ENCODE assay signal across 2 cellular contexts in the genomic region with DNA sequence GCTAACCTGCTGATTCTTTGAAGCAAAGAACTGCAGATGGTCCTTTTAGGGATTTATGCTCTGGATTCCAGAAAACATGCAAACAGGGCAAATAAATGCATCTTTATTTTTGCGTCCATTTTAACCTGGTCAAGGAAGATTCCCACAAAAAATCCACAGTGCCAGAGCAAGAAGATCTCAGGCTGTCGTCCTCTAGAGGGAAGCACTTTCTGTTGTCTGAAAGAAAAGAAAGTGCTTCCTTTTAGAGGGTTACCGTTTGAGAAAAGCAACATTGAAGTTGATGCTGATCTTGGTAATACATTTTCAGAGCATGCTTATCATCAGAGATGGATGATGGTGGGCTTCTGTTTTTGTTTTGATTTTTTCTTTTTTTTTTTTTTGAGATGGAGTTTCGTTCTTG.
TF ChIP-seq lines count a peak whose summit lies in the region.

No MANE protein-coding gene starts in this region.

TF ChIP-seq in GM23338, 12 proteins besides CTCF, POLR2A, EP300 and RAD21 (continued from another document):
- TF ChIP-seq, protein P1, sequence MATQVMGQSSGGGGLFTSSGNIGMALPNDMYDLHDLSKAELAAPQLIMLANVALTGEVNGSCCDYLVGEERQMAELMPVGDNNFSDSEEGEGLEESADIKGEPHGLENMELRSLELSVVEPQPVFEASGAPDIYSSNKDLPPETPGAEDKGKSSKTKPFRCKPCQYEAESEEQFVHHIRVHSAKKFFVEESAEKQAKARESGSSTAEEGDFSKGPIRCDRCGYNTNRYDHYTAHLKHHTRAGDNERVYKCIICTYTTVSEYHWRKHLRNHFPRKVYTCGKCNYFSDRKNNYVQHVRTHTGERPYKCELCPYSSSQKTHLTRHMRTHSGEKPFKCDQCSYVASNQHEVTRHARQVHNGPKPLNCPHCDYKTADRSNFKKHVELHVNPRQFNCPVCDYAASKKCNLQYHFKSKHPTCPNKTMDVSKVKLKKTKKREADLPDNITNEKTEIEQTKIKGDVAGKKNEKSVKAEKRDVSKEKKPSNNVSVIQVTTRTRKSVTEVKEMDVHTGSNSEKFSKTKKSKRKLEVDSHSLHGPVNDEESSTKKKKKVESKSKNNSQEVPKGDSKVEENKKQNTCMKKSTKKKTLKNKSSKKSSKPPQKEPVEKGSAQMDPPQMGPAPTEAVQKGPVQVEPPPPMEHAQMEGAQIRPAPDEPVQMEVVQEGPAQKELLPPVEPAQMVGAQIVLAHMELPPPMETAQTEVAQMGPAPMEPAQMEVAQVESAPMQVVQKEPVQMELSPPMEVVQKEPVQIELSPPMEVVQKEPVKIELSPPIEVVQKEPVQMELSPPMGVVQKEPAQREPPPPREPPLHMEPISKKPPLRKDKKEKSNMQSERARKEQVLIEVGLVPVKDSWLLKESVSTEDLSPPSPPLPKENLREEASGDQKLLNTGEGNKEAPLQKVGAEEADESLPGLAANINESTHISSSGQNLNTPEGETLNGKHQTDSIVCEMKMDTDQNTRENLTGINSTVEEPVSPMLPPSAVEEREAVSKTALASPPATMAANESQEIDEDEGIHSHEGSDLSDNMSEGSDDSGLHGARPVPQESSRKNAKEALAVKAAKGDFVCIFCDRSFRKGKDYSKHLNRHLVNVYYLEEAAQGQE (IDR thresholded peaks at IDR 0.05; ENCODE audit: unreplicated experiment) = no peak
- TF ChIP-seq EZH2phosphoT487 (IDR thresholded peaks at IDR 0.05; ENCODE audit: unreplicated experiment) = no peak
TF ChIP-seq in GM23338: peak in this region for 0.

TF ChIP-seq in K562, 482 proteins besides CTCF, POLR2A, EP300 and RAD21 (continued from another document):
- TF ChIP-seq, protein P2, sequence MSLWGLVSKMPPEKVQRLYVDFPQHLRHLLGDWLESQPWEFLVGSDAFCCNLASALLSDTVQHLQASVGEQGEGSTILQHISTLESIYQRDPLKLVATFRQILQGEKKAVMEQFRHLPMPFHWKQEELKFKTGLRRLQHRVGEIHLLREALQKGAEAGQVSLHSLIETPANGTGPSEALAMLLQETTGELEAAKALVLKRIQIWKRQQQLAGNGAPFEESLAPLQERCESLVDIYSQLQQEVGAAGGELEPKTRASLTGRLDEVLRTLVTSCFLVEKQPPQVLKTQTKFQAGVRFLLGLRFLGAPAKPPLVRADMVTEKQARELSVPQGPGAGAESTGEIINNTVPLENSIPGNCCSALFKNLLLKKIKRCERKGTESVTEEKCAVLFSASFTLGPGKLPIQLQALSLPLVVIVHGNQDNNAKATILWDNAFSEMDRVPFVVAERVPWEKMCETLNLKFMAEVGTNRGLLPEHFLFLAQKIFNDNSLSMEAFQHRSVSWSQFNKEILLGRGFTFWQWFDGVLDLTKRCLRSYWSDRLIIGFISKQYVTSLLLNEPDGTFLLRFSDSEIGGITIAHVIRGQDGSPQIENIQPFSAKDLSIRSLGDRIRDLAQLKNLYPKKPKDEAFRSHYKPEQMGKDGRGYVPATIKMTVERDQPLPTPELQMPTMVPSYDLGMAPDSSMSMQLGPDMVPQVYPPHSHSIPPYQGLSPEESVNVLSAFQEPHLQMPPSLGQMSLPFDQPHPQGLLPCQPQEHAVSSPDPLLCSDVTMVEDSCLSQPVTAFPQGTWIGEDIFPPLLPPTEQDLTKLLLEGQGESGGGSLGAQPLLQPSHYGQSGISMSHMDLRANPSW (CRISPR knock-in tag; IDR thresholded peaks at IDR 0.05) = no peak
- TF ChIP-seq, protein P3, sequence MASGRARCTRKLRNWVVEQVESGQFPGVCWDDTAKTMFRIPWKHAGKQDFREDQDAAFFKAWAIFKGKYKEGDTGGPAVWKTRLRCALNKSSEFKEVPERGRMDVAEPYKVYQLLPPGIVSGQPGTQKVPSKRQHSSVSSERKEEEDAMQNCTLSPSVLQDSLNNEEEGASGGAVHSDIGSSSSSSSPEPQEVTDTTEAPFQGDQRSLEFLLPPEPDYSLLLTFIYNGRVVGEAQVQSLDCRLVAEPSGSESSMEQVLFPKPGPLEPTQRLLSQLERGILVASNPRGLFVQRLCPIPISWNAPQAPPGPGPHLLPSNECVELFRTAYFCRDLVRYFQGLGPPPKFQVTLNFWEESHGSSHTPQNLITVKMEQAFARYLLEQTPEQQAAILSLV (tag; IDR thresholded peaks at IDR 0.05) = no peak
- TF ChIP-seq POLR2AphosphoS5 (IDR thresholded peaks at IDR 0.05; ENCODE audit: control insufficient read depth, insufficient read depth, low read depth, low read length) (no peak), PCBP1 (IDR thresholded peaks at IDR 0.05; ENCODE audit: low read depth, low read length, poor library complexity, severe bottlenecking) (no peak), BHLHE40 (IDR thresholded peaks at IDR 0.05; ENCODE audit: low read length) (no peak), FOXJ3 (CRISPR knock-in tag; IDR thresholded peaks at IDR 0.05) (no peak), TCFL5 (CRISPR knock-in tag; conservative IDR thresholded peaks at IDR 0.05) (no peak), MEF2D (tag; conservative IDR thresholded peaks at IDR 0.05; ENCODE audit: low read depth) (no peak), BMI1 (IDR thresholded peaks at IDR 0.05; ENCODE audit: low read length) (no peak), ZFX (CRISPR knock-in tag; IDR thresholded peaks at IDR 0.05) (no peak), CBFB (CRISPR knock-in tag; IDR thresholded peaks at IDR 0.05) (no peak), ZNF830 (CRISPR knock-in tag; IDR thresholded peaks at IDR 0.05) (no peak), RBFOX2 (IDR thresholded peaks at IDR 0.05; ENCODE audit: low read depth, low read length) (no peak)
- TF ChIP-seq, protein P4, sequence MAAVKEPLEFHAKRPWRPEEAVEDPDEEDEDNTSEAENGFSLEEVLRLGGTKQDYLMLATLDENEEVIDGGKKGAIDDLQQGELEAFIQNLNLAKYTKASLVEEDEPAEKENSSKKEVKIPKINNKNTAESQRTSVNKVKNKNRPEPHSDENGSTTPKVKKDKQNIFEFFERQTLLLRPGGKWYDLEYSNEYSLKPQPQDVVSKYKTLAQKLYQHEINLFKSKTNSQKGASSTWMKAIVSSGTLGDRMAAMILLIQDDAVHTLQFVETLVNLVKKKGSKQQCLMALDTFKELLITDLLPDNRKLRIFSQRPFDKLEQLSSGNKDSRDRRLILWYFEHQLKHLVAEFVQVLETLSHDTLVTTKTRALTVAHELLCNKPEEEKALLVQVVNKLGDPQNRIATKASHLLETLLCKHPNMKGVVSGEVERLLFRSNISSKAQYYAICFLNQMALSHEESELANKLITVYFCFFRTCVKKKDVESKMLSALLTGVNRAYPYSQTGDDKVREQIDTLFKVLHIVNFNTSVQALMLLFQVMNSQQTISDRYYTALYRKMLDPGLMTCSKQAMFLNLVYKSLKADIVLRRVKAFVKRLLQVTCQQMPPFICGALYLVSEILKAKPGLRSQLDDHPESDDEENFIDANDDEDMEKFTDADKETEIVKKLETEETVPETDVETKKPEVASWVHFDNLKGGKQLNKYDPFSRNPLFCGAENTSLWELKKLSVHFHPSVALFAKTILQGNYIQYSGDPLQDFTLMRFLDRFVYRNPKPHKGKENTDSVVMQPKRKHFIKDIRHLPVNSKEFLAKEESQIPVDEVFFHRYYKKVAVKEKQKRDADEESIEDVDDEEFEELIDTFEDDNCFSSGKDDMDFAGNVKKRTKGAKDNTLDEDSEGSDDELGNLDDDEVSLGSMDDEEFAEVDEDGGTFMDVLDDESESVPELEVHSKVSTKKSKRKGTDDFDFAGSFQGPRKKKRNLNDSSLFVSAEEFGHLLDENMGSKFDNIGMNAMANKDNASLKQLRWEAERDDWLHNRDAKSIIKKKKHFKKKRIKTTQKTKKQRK (IDR thresholded peaks at IDR 0.05; ENCODE audit: borderline replicate concordance, low read depth, low read length) = no peak
- TF ChIP-seq, protein P5, sequence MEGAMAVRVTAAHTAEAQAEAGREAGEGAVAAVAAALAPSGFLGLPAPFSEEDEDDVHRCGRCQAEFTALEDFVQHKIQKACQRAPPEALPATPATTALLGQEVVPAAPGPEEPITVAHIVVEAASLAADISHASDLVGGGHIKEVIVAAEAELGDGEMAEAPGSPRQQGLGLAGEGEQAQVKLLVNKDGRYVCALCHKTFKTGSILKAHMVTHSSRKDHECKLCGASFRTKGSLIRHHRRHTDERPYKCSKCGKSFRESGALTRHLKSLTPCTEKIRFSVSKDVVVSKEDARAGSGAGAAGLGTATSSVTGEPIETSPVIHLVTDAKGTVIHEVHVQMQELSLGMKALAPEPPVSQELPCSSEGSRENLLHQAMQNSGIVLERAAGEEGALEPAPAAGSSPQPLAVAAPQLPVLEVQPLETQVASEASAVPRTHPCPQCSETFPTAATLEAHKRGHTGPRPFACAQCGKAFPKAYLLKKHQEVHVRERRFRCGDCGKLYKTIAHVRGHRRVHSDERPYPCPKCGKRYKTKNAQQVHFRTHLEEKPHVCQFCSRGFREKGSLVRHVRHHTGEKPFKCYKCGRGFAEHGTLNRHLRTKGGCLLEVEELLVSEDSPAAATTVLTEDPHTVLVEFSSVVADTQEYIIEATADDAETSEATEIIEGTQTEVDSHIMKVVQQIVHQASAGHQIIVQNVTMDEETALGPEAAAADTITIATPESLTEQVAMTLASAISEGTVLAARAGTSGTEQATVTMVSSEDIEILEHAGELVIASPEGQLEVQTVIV (CRISPR knock-in tag; IDR thresholded peaks at IDR 0.05; ENCODE audit: borderline replicate concordance) = no peak
